9 cellular contexts compared by ENCODE assay signal in genomic region chr11:2884424-2884815, GRCh38. TPM values are rescaled to one million over a fixed set of nuclear protein-coding genes. Genes with fewer than 3 reads are reported as not detected.
DNase-seq lines count a peak whose midpoint lies in the region; FAIRE-seq and TF ChIP-seq lines count a peak whose summit lies in the region.
"Had no signal": no experiment of that assay in that cellular context is flagged by ENCODE, and none has a peak within 500 bp of the region (broad histone marks: within the 10 kb centered on the region; RNA-seq: fewer than 3 reads in every experiment).

No MANE protein-coding gene starts in this region.

- no peak for TF ChIP-seq CTCF in brain microvascular endothelial cell (IDR thresholded peaks at IDR 0.05; ENCODE audit: low read depth, low read length, missing control alignments)

- DNase-seq in HTR-8/SVneo (ENCODE audit: insufficient read length, low spot score) (peak; percentile 51), brain microvascular endothelial cell (no peak), iPS-NIHi11 (ENCODE audit: low spot score) (peak; percentile 66), Karpas-422 (no peak), NCI-H2029 (lab: John Stamatoyannopoulos, UW) (no peak), globus pallidus (ENCODE audit: low spot score) (no peak)
- no peak for DNase-seq in stimulated activated CD4-positive, alpha-beta T cell treated with anti-CD3 and anti-CD28 coated beads, Interleukin-4, amount 100 ng/mL, for 4 hours
- DNase-seq: stimulated activated naive B cell treated with anti-CD40 and anti-IgM and Interleukin-4, amounts not matched to agents 10 μg/mL and 1 μg/mL and 100 μg/mL, for 72 hours had no signal

- H3K9me2 ChIP-seq in Karpas-422 (replicated peaks; ENCODE audit: insufficient read depth, low read length), result no peaks in the 10 kb centered on the region

- H4K20me1 ChIP-seq in Karpas-422 (ENCODE audit: insufficient read depth, low read depth, low read length), result no peaks in the 10 kb centered on the region

- peak overlapping the region; percentile 37 for H3K4me3 ChIP-seq in brain microvascular endothelial cell (ENCODE audit: low read depth, low read length)
- H3K4me3 ChIP-seq in stomach smooth muscle (ENCODE audit: low read length in 2 of 2), result peak overlapping the region; percentile 55 to 75
- no peak overlapping the region for H3K4me3 ChIP-seq in Karpas-422 (ENCODE audit: low read length)

- H3K27me3 ChIP-seq in brain microvascular endothelial cell (replicated peaks) (peaks cover 6% of the 10 kb centered on the region), stomach smooth muscle (ENCODE audit: control insufficient read depth in 1 of 2, insufficient read depth in 2 of 2, low read length in 2 of 2) (no peaks in the 10 kb centered on the region), Karpas-422 (ENCODE audit: low read length) (no peaks in the 10 kb centered on the region)

- H3K79me2 ChIP-seq in Karpas-422 (ENCODE audit: low read length), result no peaks in the 10 kb centered on the region

- in situ Hi-C loops in brain microvascular endothelial cell (cut with HindIII; ENCODE audit: low pct_ligation_motif_present, low sequenced_read_pairs), result no loop called here

- H2AFZ ChIP-seq in Karpas-422 (ENCODE audit: low read length), result no peak overlapping the region

- no peaks in the 10 kb centered on the region for H3K9me3 ChIP-seq in stomach smooth muscle (ENCODE audit: control insufficient read depth in 2 of 2, low read length in 2 of 2)
- H3K9me3 ChIP-seq in Karpas-422 (ENCODE audit: low read length), result no peaks in the 10 kb centered on the region

- FAIRE-seq in HTR-8/SVneo (lab: Jason Lieb, UNC), result no peak

- peak overlapping the region; percentile 58 to 70 for H3K9ac ChIP-seq in stomach smooth muscle (ENCODE audit: low read length in 2 of 2)
- no peak overlapping the region for H3K9ac ChIP-seq in Karpas-422 (ENCODE audit: low read length)

- H3K36me3 ChIP-seq in brain microvascular endothelial cell (replicated peaks) (no peaks in the 10 kb centered on the region), stomach smooth muscle (ENCODE audit: control insufficient read depth in 2 of 2, insufficient read depth in 2 of 2, low read length in 2 of 2) (no peaks in the 10 kb centered on the region), Karpas-422 (ENCODE audit: insufficient read depth, low read length) (no peaks in the 10 kb centered on the region)

- H3K4me1 ChIP-seq in stomach smooth muscle (ENCODE audit: control insufficient read depth, insufficient read depth, low read length) (peaks cover 32% of the 10 kb centered on the region), Karpas-422 (ENCODE audit: low read length) (no peaks in the 10 kb centered on the region)

- H3K4me2 ChIP-seq in Karpas-422 (ENCODE audit: low read depth, low read length, poor library complexity, severe bottlenecking), result no peak overlapping the region

- H3K27ac ChIP-seq in brain microvascular endothelial cell (no peak overlapping the region), stomach smooth muscle (ENCODE audit: low read length) (peak overlapping the region; percentile 66), Karpas-422 (ENCODE audit: low read length) (no peak overlapping the region)

RNA-seq across cellular contexts. Expression of gene CDKN1C, which starts 1.2 kb away (rescaled TPM):
- total RNA-seq in Karpas-422 (2014; rRNA removed; shearing (Covaris generic); ENCODE audit: low replicate concordance), result not detected in 2 replicates

RNA-seq across cellular contexts. Expression of gene PHLDA2, which starts 44.8 kb away (rescaled TPM):
- total RNA-seq in Karpas-422 (2014; rRNA removed; shearing (Covaris generic); ENCODE audit: low replicate concordance), result 0.25 TPM in 1 of 2 replicates, not detected in the other

Comparison
In these comparisons a context has a peak if more than half of its experiments do, and no peak if none do; other contexts are left out.
1. DNase-seq: peak in HTR-8/SVneo (single experiment) and iPS-NIHi11 (single experiment); none in brain microvascular endothelial cell (single experiment), Karpas-422 (single experiment), NCI-H2029 (single experiment), stimulated activated CD4-positive, alpha-beta T cell treated with anti-CD3 and anti-CD28 coated beads, Interleukin-4, amount 100 ng/mL, for 4 hours (0 of 2) and globus pallidus (single experiment).